8 cellular contexts compared by ENCODE assay signal in genomic region chr6:1554881-1555569, GRCh38. TPM values are rescaled to one million over a fixed set of nuclear protein-coding genes. Genes with fewer than 3 reads are reported as not detected.
A peak's percentile ranks its signal among the peaks of the same experiment; 100 is the strongest.
DNase-seq lines count a peak whose midpoint lies in the region; TF ChIP-seq lines count a peak whose summit lies in the region.

No MANE protein-coding gene starts in this region.

- intact Hi-C loops in adrenal gland (cut with DNase I), result no loop called here
- intact Hi-C loops in left ventricle myocardium inferior (cut with micrococcal nuclease), result no loop called here
- intact Hi-C loops in vagina (cut with DNase I), result no loop called here

- H3K27me3 ChIP-seq in adrenal gland (peaks cover 5% of the 10 kb centered on the region), left ventricle myocardium inferior (ENCODE audit: low read depth) (peaks cover 29% of the 10 kb centered on the region), rectal smooth muscle tissue (ENCODE audit: control insufficient read depth, insufficient read depth, low read length) (no peaks in the 10 kb centered on the region), vagina (no peaks in the 10 kb centered on the region)

- H3K36me3 ChIP-seq in adrenal gland (replicated peaks in 1 of 2), result no peaks in the 10 kb centered on the region
- no peaks in the 10 kb centered on the region for H3K36me3 ChIP-seq in left ventricle myocardium inferior
- H3K36me3 ChIP-seq in rectal smooth muscle tissue (ENCODE audit: control insufficient read depth, insufficient read depth, low read length), result no peaks in the 10 kb centered on the region
- no peaks in the 10 kb centered on the region for H3K36me3 ChIP-seq in vagina

- no peaks in the 10 kb centered on the region for H3K9me3 ChIP-seq in adrenal gland (replicated peaks in 1 of 3)
- no peaks in the 10 kb centered on the region for H3K9me3 ChIP-seq in left ventricle myocardium inferior (replicated peaks)
- no peaks in the 10 kb centered on the region for H3K9me3 ChIP-seq in vagina

- DNase-seq in NCI-H524 (lab: John Stamatoyannopoulos, UW) (peak; percentile 64 to 66), NCI-H524 treated with DMSO at 0.1 percent for 48 hours (lab: John Stamatoyannopoulos, UW) (no peak), T follicular helper cell (ENCODE audit: low read depth) (peak; percentile 52), adrenal gland (peak; percentile 27 to 56 (median 49)), left ventricle myocardium inferior (peak; percentile 77), vagina (ENCODE audit: extremely low spot score in 2 of 2) (no peak), GM19240 (ENCODE audit: insufficient read length, low spot score) (no peak)

- 6 to 8% (median 6%) methylated on average over 24 to 42 of the region's 42 CpGs for WGBS in adrenal gland, 4 donors

- H3K4me3 ChIP-seq in adrenal gland (peak overlapping the region in 3 of 4 donors; percentile 10 to 58 (median 26)), left ventricle myocardium inferior (peak overlapping the region; percentile 67), rectal smooth muscle tissue (ENCODE audit: low read length) (peak overlapping the region; percentile 62), vagina (peak overlapping the region; percentile 49 to 53)

- H3K27ac ChIP-seq in adrenal gland (peak overlapping the region in 2 of 5 donors; percentile 31 to 70), left ventricle myocardium inferior (replicated peaks) (peak overlapping the region; percentile 65), rectal smooth muscle tissue (ENCODE audit: low read depth, low read length) (peak overlapping the region; percentile 30), vagina (peak overlapping the region; percentile 26)

- TF ChIP-seq POLR2A in adrenal gland (IDR thresholded peaks at IDR 0.05), result no peak
- no peak for TF ChIP-seq POLR2A in vagina (IDR thresholded peaks at IDR 0.05)

- peak; percentile 24 to 64 (median 49) for TF ChIP-seq CTCF in adrenal gland (IDR thresholded peaks at IDR 0.05)
- TF ChIP-seq CTCF in left ventricle myocardium inferior (IDR thresholded peaks at IDR 0.05; ENCODE audit: borderline replicate concordance), result peak; percentile 85
- TF ChIP-seq CTCF in vagina (IDR thresholded peaks at IDR 0.05), result peak; percentile 20 to 70 (median 46)

- H3K4me1 ChIP-seq in adrenal gland (replicated peaks in 1 of 2) (no peaks in the 10 kb centered on the region), left ventricle myocardium inferior (peaks cover 8% of the 10 kb centered on the region), rectal smooth muscle tissue (ENCODE audit: control insufficient read depth, insufficient read depth, low read length) (no peaks in the 10 kb centered on the region), vagina (peaks cover 8% of the 10 kb centered on the region)

- peak overlapping the region; percentile 47 for H3K9ac ChIP-seq in rectal smooth muscle tissue (ENCODE audit: low read length)

RNA-seq across cellular contexts. Expression of gene FOXC1, which starts 54.7 kb away (rescaled TPM):
- total RNA-seq in adrenal gland, result 10 to 100 TPM in 1 of 8 donors, 1 to 10 TPM in 7; 3.0 to 13.2 (median 5.7) TPM
- polyA plus RNA-seq in adrenal gland, result 1 to 10 TPM; 2.7 to 5.3 (median 4.6) TPM
- total RNA-seq in left ventricle myocardium inferior, result 7.1 TPM
- total RNA-seq in vagina, result 9.8 TPM

Comparison
In these comparisons a context has a peak if more than half of its experiments do, and no peak if none do; other contexts are left out.
1. DNase-seq: peak in NCI-H524 (2 of 2), T follicular helper cell (single experiment), adrenal gland (7 of 7) and left ventricle myocardium inferior (single experiment); none in NCI-H524 treated with DMSO at 0.1 percent for 48 hours (single experiment), vagina (0 of 2) and GM19240 (single experiment).
2. Peak in every context shown above with its lines, with median percentiles within 50 percentile points of each other: H3K4me3 ChIP-seq and CTCF ChIP-seq.